8 cellular contexts compared by ENCODE assay signal in the genomic region with DNA sequence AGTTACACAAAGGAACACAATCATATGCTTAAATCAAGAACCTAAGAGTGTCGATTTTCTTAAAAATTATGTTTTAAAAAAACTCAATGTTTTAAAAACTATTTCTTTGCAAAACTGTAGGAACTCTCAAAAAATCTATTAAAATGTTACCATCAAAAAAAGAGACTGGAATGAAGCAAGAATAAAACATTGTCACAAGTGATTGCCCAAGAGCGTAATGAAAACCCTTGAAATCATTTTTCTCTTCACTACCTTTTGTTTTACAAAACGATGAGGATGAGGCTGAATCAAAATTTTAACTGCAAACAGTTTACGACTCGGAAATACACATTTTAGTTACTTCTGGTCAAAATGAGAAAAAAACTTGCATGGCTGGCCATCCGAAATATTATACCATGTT. TPM values are rescaled to one million over a fixed set of nuclear protein-coding genes. Genes with fewer than 3 reads are reported as not detected.
DNase-seq lines count a peak whose midpoint lies in the region; ATAC-seq and TF ChIP-seq lines count a peak whose summit lies in the region.

No MANE protein-coding gene starts in this region.

- H3K9me3 ChIP-seq in gastrocnemius medialis = no peaks in the 10 kb centered on the region

- H3K27ac ChIP-seq in VCaP = peak overlapping the region; percentile 93
- H3K27ac ChIP-seq in foreskin keratinocyte = peak overlapping the region; percentile 100
- peak overlapping the region; percentile 89 to 99 (median 95) for H3K27ac ChIP-seq in gastrocnemius medialis

- in situ Hi-C loops in gastrocnemius medialis (cut with MboI; ENCODE audit: low sequenced_read_pairs in 4 of 4) = loop anchor here in 2 of 4 donors (10.0 kb wide), 2 partner anchors 91 to 289 kb away; partner anchors contain the start of genes ABI1 (in 1 of the 2) and ACBD5 (in 1 of the 2)

- peaks cover 0 to 7% of the 10 kb centered on the region in 2 donors for H3K36me3 ChIP-seq in gastrocnemius medialis

- intact Hi-C loops in gastrocnemius medialis (cut with DNase I; ENCODE audit: low total_unique reads) = loop anchor here (5.0 to 10.0 kb wide), 2 partner anchors 291 to 351 kb away; partner anchors contain the start of genes ABI1 and RAB18

- peaks cover 18% of the 10 kb centered on the region for H3K4me1 ChIP-seq in foreskin keratinocyte
- H3K4me1 ChIP-seq in gastrocnemius medialis = peaks cover 12 to 22% of the 10 kb centered on the region in 2 donors

- no peak for TF ChIP-seq CTCF in GM12865 (IDR thresholded peaks at IDR 0.05; ENCODE audit: insufficient read depth, low read depth, low read length, missing control alignments)
- TF ChIP-seq CTCF in VCaP (conservative IDR thresholded peaks at IDR 0.05) = no peak
- no peak for TF ChIP-seq CTCF in foreskin keratinocyte (conservative IDR thresholded peaks at IDR 0.05)
- TF ChIP-seq CTCF in gastrocnemius medialis (IDR thresholded peaks at IDR 0.05 in 4 of 5, conservative IDR thresholded peaks at IDR 0.05 in 1 of 5) = no peak

- TF ChIP-seq POLR2A in gastrocnemius medialis (IDR thresholded peaks at IDR 0.05) = no peak

- DNase-seq in GM12865 (ENCODE audit: low read depth) (no peak), foreskin keratinocyte (no peak), gastrocnemius medialis (no peak), NCI-H2196 (lab: John Stamatoyannopoulos, UW; ENCODE audit: unreplicated experiment) (no peak), EL (no peak)

- H3K4me3 ChIP-seq in GM12865 (ENCODE audit: low read depth, low read length) (peak overlapping the region; percentile 80), gastrocnemius medialis (peak overlapping the region; percentile 65 to 99 (median 92))

- ATAC-seq in foreskin keratinocyte = no peak
- no peak for ATAC-seq in gastrocnemius medialis
- ATAC-seq in HG03565 (IDR thresholded peaks at IDR 0.05; ENCODE audit: unreplicated experiment) = no peak
- ATAC-seq in HG03460 (IDR thresholded peaks at IDR 0.05; ENCODE audit: unreplicated experiment) = no peak

- H3K27me3 ChIP-seq in foreskin keratinocyte = no peaks in the 10 kb centered on the region
- H3K27me3 ChIP-seq in gastrocnemius medialis = no peaks in the 10 kb centered on the region

RNA-seq across cellular contexts. Expression of gene YME1L1, which starts 0.9 kb away (rescaled TPM):
- 106 and 108 TPM in 2 replicates for total RNA-seq in foreskin keratinocyte
- polyA plus RNA-seq in foreskin keratinocyte = 39.6 and 47.5 TPM in 2 replicates
- total RNA-seq in gastrocnemius medialis = 100 to 1,000 TPM in 1 of 4 donors, 10 to 100 TPM in 3; 79.2 to 100 (median 88.7) TPM

RNA-seq across cellular contexts. Expression of gene MASTL, which starts 1.8 kb away (rescaled TPM):
- total RNA-seq in foreskin keratinocyte (31.6 and 43.7 TPM in 2 replicates), gastrocnemius medialis (1 to 10 TPM; 2.0 to 3.6 (median 2.9) TPM)
- polyA plus RNA-seq in foreskin keratinocyte = 11.5 and 18.0 TPM in 2 replicates

RNA-seq across cellular contexts. Expression of gene ANKRD26, which starts 53.0 kb away (rescaled TPM):
- total RNA-seq in foreskin keratinocyte = 7.9 and 8.3 TPM in 2 replicates
- 1.9 and 2.3 TPM in 2 replicates for polyA plus RNA-seq in foreskin keratinocyte
- total RNA-seq in gastrocnemius medialis = 10 to 100 TPM in 2 of 4 donors, 1 to 10 TPM in 2; 3.6 to 14.7 (median 8.4) TPM
